Comparison of ENCODE assay signal across 11 cellular contexts in genomic region chr3:71062037-71062919, GRCh38.
DNase-seq lines count a peak whose midpoint lies in the region; ATAC-seq, FAIRE-seq and TF ChIP-seq lines count a peak whose summit lies in the region.
"Had no signal": no experiment of that assay in that cellular context is flagged by ENCODE, and none has a peak within 500 bp of the region (broad histone marks: within the 10 kb centered on the region; RNA-seq: fewer than 3 reads in every experiment).

No MANE protein-coding gene starts in this region.

- H3K4me1 ChIP-seq in mucosa of rectum (ENCODE audit: control insufficient read depth in 2 of 2, insufficient read depth in 2 of 2, low read length in 2 of 2) (peaks cover 31 to 63% of the 10 kb centered on the region in 2 donors), upper lobe of left lung (peaks cover 43 to 77% (median 55%) of the 10 kb centered on the region in 4 donors), H9 (ENCODE audit: insufficient read depth, low read length) (peaks cover 6% of the 10 kb centered on the region; the same call in 1 of the 2 replicates)

- ATAC-seq in activated naive CD8-positive, alpha-beta T cell treated with anti-CD3 and anti-CD28 coated beads, Interleukin-2, amount 10 ng/mL, durations not matched to agents 7 days and 5 days (ENCODE audit: low read depth): no peak
- ATAC-seq in activated naive CD8-positive, alpha-beta T cell treated with anti-CD3 and anti-CD28 coated beads, Interleukin-2, amount 50 U/mL, for 24 hours: no peak
- ATAC-seq in upper lobe of left lung (ENCODE audit: low FRiP score in 2 of 2): no peak

- no peak overlapping the region for H2BK5ac ChIP-seq in H9 (ENCODE audit: insufficient read length, low read length)

- WGBS in upper lobe of left lung, 2 donors: 27 to 29% methylated on average over 14 of the region's 14 CpGs
- no CpG with 5 or more reads among the region's 14 CpGs for WGBS in H9 (ENCODE audit: extremely low coverage, insufficient read length, low lambda C conversion rate)

- peak overlapping the region; percentile 76 to 82 for H3K9ac ChIP-seq in mucosa of rectum (ENCODE audit: low read depth in 1 of 2, low read length in 2 of 2)
- no peak overlapping the region for H3K9ac ChIP-seq in H9 (ENCODE audit: extremely low read depth, insufficient read length, low read length)

- no peak overlapping the region for H2BK20ac ChIP-seq in H9 (ENCODE audit: low read depth, low read length, poor library complexity, severe bottlenecking)

- H2BK15ac ChIP-seq in H9 (ENCODE audit: low read depth, low read length): no peak overlapping the region

- H3K27me3 ChIP-seq in bronchial epithelial cell (ENCODE audit: control insufficient read depth, insufficient read depth, low read length) (no peaks in the 10 kb centered on the region), mucosa of rectum (ENCODE audit: control insufficient read depth in 2 of 2, insufficient read depth in 2 of 2, low read length in 2 of 2) (no peaks in the 10 kb centered on the region), upper lobe of left lung (no peaks in the 10 kb centered on the region), H9 (ENCODE audit: insufficient read depth, low read length) (no peaks in the 10 kb centered on the region)

- TF ChIP-seq EP300 in upper lobe of left lung (IDR thresholded peaks at IDR 0.05): no peak

- H2AFZ ChIP-seq in H9 (ENCODE audit: low read length): no peak overlapping the region

- peak overlapping the region; percentile 73 for H3K27ac Mint-ChIP-seq in activated naive CD8-positive, alpha-beta T cell treated with anti-CD3 and anti-CD28 coated beads, Interleukin-2, amount 10 ng/mL, durations not matched to agents 7 days and 5 days
- H3K27ac Mint-ChIP-seq in activated naive CD8-positive, alpha-beta T cell treated with anti-CD3 and anti-CD28 coated beads, Interleukin-2, amount 50 U/mL, for 24 hours: no peak overlapping the region
- no peak overlapping the region for H3K27ac Mint-ChIP-seq in H9
- H3K27ac Mint-ChIP-seq: dendritic cell treated with granulocyte-macrophage colony-stimulating factor and Interleukin-4, amounts not matched to agents 40 ng/mL and 50 ng/mL, for 4 days had no signal

- H4K91ac ChIP-seq in H9 (ENCODE audit: insufficient read length, low read depth, low read length): no peak overlapping the region

- H3K27me3 Mint-ChIP-seq in activated naive CD8-positive, alpha-beta T cell treated with anti-CD3 and anti-CD28 coated beads, Interleukin-2, amount 10 ng/mL, durations not matched to agents 7 days and 5 days: no peaks in the 10 kb centered on the region
- no peaks in the 10 kb centered on the region for H3K27me3 Mint-ChIP-seq in activated naive CD8-positive, alpha-beta T cell treated with anti-CD3 and anti-CD28 coated beads, Interleukin-2, amount 50 U/mL, for 24 hours
- peaks cover 13% of the 10 kb centered on the region for H3K27me3 Mint-ChIP-seq in H9 (ENCODE audit: low read depth)

- no peak overlapping the region for H3K23ac ChIP-seq in H9 (ENCODE audit: insufficient read length, low read depth, low read length)

- H3K9me3 ChIP-seq in mucosa of rectum (ENCODE audit: control insufficient read depth in 2 of 2, low read length in 2 of 2) (no peaks in the 10 kb centered on the region), upper lobe of left lung (no peaks in the 10 kb centered on the region), H9 (ENCODE audit: control insufficient read depth, low read depth, low read length) (no peaks in the 10 kb centered on the region)

- H2AK5ac ChIP-seq in H9 (ENCODE audit: insufficient read length, low read length): no peak overlapping the region

- H2BK120ac ChIP-seq in H9 (ENCODE audit: low read depth, low read length, poor library complexity, severe bottlenecking): no peak overlapping the region

- POLR2A ChIA-PET in activated naive CD8-positive, alpha-beta T cell treated with anti-CD3 and anti-CD28 coated beads, Interleukin-2, amount 10 ng/mL, durations not matched to agents 7 days and 5 days (lab: Charles Lee): interaction anchor here (0.8 to 6.7 kb wide), 12 partner anchors 9 to 520 kb away, joined by 3 to 45 read pairs (median 5); no protein-coding TSS in a partner anchor

- no peak overlapping the region for H3K4me2 ChIP-seq in H9 (ENCODE audit: insufficient read depth, insufficient read length, low read length)

- peak overlapping the region; percentile 92 to 94 for H3K27ac ChIP-seq in mucosa of rectum (ENCODE audit: low read depth in 2 of 2, low read length in 2 of 2)
- H3K27ac ChIP-seq in upper lobe of left lung: peak overlapping the region; percentile 90 to 96 (median 92)
- H3K27ac ChIP-seq in H9 (ENCODE audit: insufficient read length, low read depth, low read length): no peak overlapping the region

- TF ChIP-seq CTCF in bronchial epithelial cell (IDR thresholded peaks at IDR 0.05; ENCODE audit: insufficient read depth, low read length, severe bottlenecking) (no peak), upper lobe of left lung (IDR thresholded peaks at IDR 0.05) (no peak), H9 (conservative IDR thresholded peaks at IDR 0.05) (no peak)

- no peak overlapping the region for H3K14ac ChIP-seq in H9 (ENCODE audit: insufficient read depth, low read length)

- no peaks in the 10 kb centered on the region for H3K79me1 ChIP-seq in H9 (ENCODE audit: insufficient read depth, low read depth, low read length, poor library complexity, severe bottlenecking)

- H3K36me3 Mint-ChIP-seq in activated naive CD8-positive, alpha-beta T cell treated with anti-CD3 and anti-CD28 coated beads, Interleukin-2, amount 10 ng/mL, durations not matched to agents 7 days and 5 days: no peaks in the 10 kb centered on the region
- H3K36me3 Mint-ChIP-seq in activated naive CD8-positive, alpha-beta T cell treated with anti-CD3 and anti-CD28 coated beads, Interleukin-2, amount 50 U/mL, for 24 hours (ENCODE audit: low read depth): peaks cover 31% of the 10 kb centered on the region
- no peaks in the 10 kb centered on the region for H3K36me3 Mint-ChIP-seq in H9 (ENCODE audit: insufficient read depth in 1 of 3, low read depth in 3 of 3)

- H3K56ac ChIP-seq in H9 (ENCODE audit: insufficient read length, low read depth, low read length): no peak overlapping the region

- H4K20me1 ChIP-seq in H9 (ENCODE audit: control insufficient read depth, insufficient read depth, insufficient read length): no peaks in the 10 kb centered on the region

- H4K8ac ChIP-seq in H9 (replicated peaks; ENCODE audit: insufficient read length, low read depth, low read length): no peak overlapping the region

- no peak overlapping the region for H3K18ac ChIP-seq in H9 (ENCODE audit: insufficient read length, low read depth, low read length)

- H3K4me3 Mint-ChIP-seq in activated naive CD8-positive, alpha-beta T cell treated with anti-CD3 and anti-CD28 coated beads, Interleukin-2, amount 10 ng/mL, durations not matched to agents 7 days and 5 days: no peak overlapping the region
- no peak overlapping the region for H3K4me3 Mint-ChIP-seq in activated naive CD8-positive, alpha-beta T cell treated with anti-CD3 and anti-CD28 coated beads, Interleukin-2, amount 50 U/mL, for 24 hours
- no peak overlapping the region for H3K4me3 Mint-ChIP-seq in H9
- H3K4me3 Mint-ChIP-seq: dendritic cell treated with granulocyte-macrophage colony-stimulating factor and Interleukin-4, amounts not matched to agents 40 ng/mL and 50 ng/mL, for 4 days had no signal

- H3K79me2 ChIP-seq in H9 (ENCODE audit: insufficient read depth, low read length): no peaks in the 10 kb centered on the region; the same call in 1 of the 2 replicates

- H3K9me3 Mint-ChIP-seq in activated naive CD8-positive, alpha-beta T cell treated with anti-CD3 and anti-CD28 coated beads, Interleukin-2, amount 10 ng/mL, durations not matched to agents 7 days and 5 days: no peaks in the 10 kb centered on the region
- H3K9me3 Mint-ChIP-seq in activated naive CD8-positive, alpha-beta T cell treated with anti-CD3 and anti-CD28 coated beads, Interleukin-2, amount 50 U/mL, for 24 hours: no peaks in the 10 kb centered on the region
- no peaks in the 10 kb centered on the region for H3K9me3 Mint-ChIP-seq in H9
- H3K9me3 Mint-ChIP-seq: dendritic cell treated with granulocyte-macrophage colony-stimulating factor and Interleukin-4, amounts not matched to agents 40 ng/mL and 50 ng/mL, for 4 days had no signal

- no peak overlapping the region for H3T11ph ChIP-seq in H9 (ENCODE audit: low read length)

- FAIRE-seq in bronchial epithelial cell (lab: Jason Lieb, UNC): no peak

- peaks cover 17% of the 10 kb centered on the region for H3K23me2 ChIP-seq in H9 (ENCODE audit: insufficient read length, low read depth, low read length, poor library complexity, severe bottlenecking)

- H2BK12ac ChIP-seq in H9 (ENCODE audit: insufficient read length, low read depth, low read length): no peak overlapping the region

- H4K5ac ChIP-seq in H9 (ENCODE audit: insufficient read length, low read depth, low read length): no peak overlapping the region

- no peak for TF ChIP-seq POLR2A in upper lobe of left lung (IDR thresholded peaks at IDR 0.05)

- no peaks in the 10 kb centered on the region for H3K36me3 ChIP-seq in bronchial epithelial cell (ENCODE audit: control insufficient read depth, insufficient read depth, low read length)
- H3K36me3 ChIP-seq in mucosa of rectum (ENCODE audit: control insufficient read depth in 2 of 2, insufficient read depth in 2 of 2, low read length in 2 of 2): no peaks in the 10 kb centered on the region
- H3K36me3 ChIP-seq in upper lobe of left lung: no peaks in the 10 kb centered on the region

- H3K4me3 ChIP-seq in bronchial epithelial cell (ENCODE audit: low read depth, low read length) (peak overlapping the region; percentile 8), mucosa of rectum (ENCODE audit: low read length in 2 of 2) (peak overlapping the region; percentile 75 to 95), upper lobe of left lung (peak overlapping the region; percentile 15 to 78 (median 70))

- DNase-seq in activated naive CD8-positive, alpha-beta T cell treated with anti-CD3 and anti-CD28 coated beads, Interleukin-2, amount 10 ng/mL, durations not matched to agents 7 days and 5 days: no peak
- DNase-seq in activated naive CD8-positive, alpha-beta T cell treated with anti-CD3 and anti-CD28 coated beads, Interleukin-2, amount 50 U/mL, for 24 hours: no peak
- DNase-seq in bronchial epithelial cell (ENCODE audit: low read depth): peak; percentile 66
- no peak for DNase-seq in upper lobe of left lung
- no peak for DNase-seq in effector CD8-positive, alpha-beta T cell (lab: John Stamatoyannopoulos, UW)
- no peak for DNase-seq in H9
- DNase-seq in NCI-H146 (lab: John Stamatoyannopoulos, UW): no peak
- DNase-seq: activated CD4-positive, CD25-positive, alpha-beta regulatory T cell treated with anti-CD3 and anti-CD28 coated beads, Interleukin-2, amount 50 U/mL, for 72 hours; NCI-H345 had no signal

- H3K4ac ChIP-seq in H9 (ENCODE audit: low read depth, low read length): no peak overlapping the region

- H3K4me1 Mint-ChIP-seq in activated naive CD8-positive, alpha-beta T cell treated with anti-CD3 and anti-CD28 coated beads, Interleukin-2, amount 10 ng/mL, durations not matched to agents 7 days and 5 days: peaks cover 54% of the 10 kb centered on the region
- peaks cover 69% of the 10 kb centered on the region for H3K4me1 Mint-ChIP-seq in activated naive CD8-positive, alpha-beta T cell treated with anti-CD3 and anti-CD28 coated beads, Interleukin-2, amount 50 U/mL, for 24 hours
- H3K4me1 Mint-ChIP-seq in H9: peaks cover 66% of the 10 kb centered on the region in 2 experiments

Comparison
In these comparisons a context has a peak if more than half of its experiments do, and no peak if none do; other contexts are left out.
1. H3K4me3 ChIP-seq: peak in every context shown above with its lines; median percentile 85 in mucosa of rectum; 70 in upper lobe of left lung; 8 in bronchial epithelial cell.